Comparison of ENCODE assay signal across 20 cellular contexts in genomic region chr2:52629944-52630343, GRCh38.
"Had no signal": no experiment of that assay in that cellular context is flagged by ENCODE, and none has a peak within 500 bp of the region (broad histone marks: within the 10 kb centered on the region; RNA-seq: fewer than 3 reads in every experiment).

No MANE protein-coding gene starts in this region.

- H3K4me2 ChIP-seq: hepatocyte had no signal

- H3K36me3 Mint-ChIP-seq: immature natural killer cell had no signal

- H3K27me3 Mint-ChIP-seq: central memory CD8-positive, alpha-beta T cell; dendritic cell treated with granulocyte-macrophage colony-stimulating factor and Interleukin-4, amounts not matched to agents 40 ng/mL and 50 ng/mL, for 4 days had no signal

- H3K4me3 Mint-ChIP-seq: central memory CD8-positive, alpha-beta T cell; dendritic cell treated with granulocyte-macrophage colony-stimulating factor and Interleukin-4, amounts not matched to agents 40 ng/mL and 50 ng/mL, for 4 days; immature natural killer cell had no signal

- DNase-seq: caudate nucleus; cerebellar nuclear complex; cortex of kidney; effector memory CD4-positive, alpha-beta T cell; foreskin keratinocyte; heart left ventricle; hypothalamus; immature natural killer cell; islet precursor cell; left cardiac atrium; left ventricle myocardium superior; lower lobe of right lung; mesendoderm; midbrain had no signal

- H3K36me3 ChIP-seq: esophagus muscularis mucosa, gastroesophageal sphincter, heart left ventricle, left lung, lower lobe of right lung had no signal

- H3K27ac Mint-ChIP-seq: dendritic cell treated with granulocyte-macrophage colony-stimulating factor and Interleukin-4, amounts not matched to agents 40 ng/mL and 50 ng/mL, for 4 days; immature natural killer cell had no signal

- H3K9me3 ChIP-seq: esophagus muscularis mucosa, gastroesophageal sphincter, lower lobe of right lung had no signal

- H3K4me1 ChIP-seq: esophagus muscularis mucosa, foreskin keratinocyte, gastroesophageal sphincter, heart left ventricle, left lung, lower lobe of right lung had no signal

- H2AFZ ChIP-seq: hepatocyte had no signal

- H3K27me3 ChIP-seq: esophagus muscularis mucosa, foreskin keratinocyte, gastroesophageal sphincter, heart left ventricle, hepatocyte, left lung had no signal

- ATAC-seq: foreskin keratinocyte, gastroesophageal sphincter, left cardiac atrium, left lung, left ventricle myocardium superior had no signal

- H3K4me3 ChIP-seq: esophagus muscularis mucosa, gastroesophageal sphincter, heart left ventricle, hepatocyte, left lung, lower lobe of right lung had no signal

- H3K27ac ChIP-seq: esophagus muscularis mucosa, foreskin keratinocyte, gastroesophageal sphincter, heart left ventricle, hepatocyte, left lung, lower lobe of right lung had no signal

- H3K4me1 Mint-ChIP-seq: central memory CD8-positive, alpha-beta T cell; immature natural killer cell had no signal
